10 cellular contexts compared by ENCODE assay signal in the genomic region with DNA sequence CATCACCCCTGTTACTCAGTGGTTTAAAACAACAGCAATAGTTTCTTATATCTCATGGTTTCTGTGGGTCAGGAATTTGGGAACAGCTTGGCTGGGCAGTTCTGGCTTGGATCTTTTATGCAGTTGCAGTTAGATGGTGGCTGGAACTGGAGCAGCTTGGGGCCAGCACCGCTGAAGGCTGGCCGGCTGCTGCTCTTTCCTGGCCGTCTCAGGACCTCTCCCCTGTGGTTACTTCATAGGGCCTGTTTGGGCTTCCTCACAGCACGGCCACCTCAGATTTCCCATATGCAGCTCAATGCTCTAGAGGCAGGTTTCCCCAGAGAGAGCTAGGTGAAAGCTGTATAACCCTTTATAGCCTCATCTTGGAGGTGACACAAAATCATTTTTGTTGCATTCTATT. TPM values are rescaled to one million over a fixed set of nuclear protein-coding genes. Genes with fewer than 3 reads are reported as not detected.
DNase-seq lines count a peak whose midpoint lies in the region; TF ChIP-seq lines count a peak whose summit lies in the region.
"Had no signal": no experiment of that assay in that cellular context is flagged by ENCODE, and none has a peak within 500 bp of the region (broad histone marks: within the 10 kb centered on the region; RNA-seq: fewer than 3 reads in every experiment).

No MANE protein-coding gene starts in this region.

- TF ChIP-seq CTCF in GM12864 (IDR thresholded peaks at IDR 0.05; ENCODE audit: low read depth, low read length, missing control alignments) (no peak), VCaP (conservative IDR thresholded peaks at IDR 0.05) (no peak), fibroblast of the aortic adventitia (IDR thresholded peaks at IDR 0.05; ENCODE audit: insufficient read depth, low read length) (no peak), testis (IDR thresholded peaks at IDR 0.05) (no peak)

- peaks cover 50% of the 10 kb centered on the region for H3K4me1 ChIP-seq in rectal smooth muscle tissue (ENCODE audit: control insufficient read depth, insufficient read depth, low read length)
- peaks cover 51% of the 10 kb centered on the region for H3K4me1 ChIP-seq in testis

- WGBS in testis, 2 donors: 58 to 67% methylated on average over 4 of the region's 4 CpGs

- intact Hi-C loops in testis (cut with DNase I; ENCODE audit: low total_unique reads): no loop called here

- H3K9me3 ChIP-seq in testis: no peaks in the 10 kb centered on the region

- no peaks in the 10 kb centered on the region for H3K36me3 ChIP-seq in rectal smooth muscle tissue (ENCODE audit: control insufficient read depth, insufficient read depth, low read length)
- no peaks in the 10 kb centered on the region for H3K36me3 ChIP-seq in testis (ENCODE audit: low read depth, missing control alignments)

- H3K27ac ChIP-seq in VCaP: peak overlapping the region; percentile 10; the same call in 1 of the 2 replicates
- H3K27ac ChIP-seq in rectal smooth muscle tissue (ENCODE audit: low read depth, low read length): peak overlapping the region; percentile 69
- H3K27ac ChIP-seq in testis: peak overlapping the region in 1 of 2 donors; percentile 46

- no peak for TF ChIP-seq POLR2A in testis (IDR thresholded peaks at IDR 0.05)

- H3K4me3 ChIP-seq in GM12864 (ENCODE audit: low read depth, low read length): peak overlapping the region; percentile 50; the same call in 1 of the 2 replicates
- H3K4me3 ChIP-seq in fibroblast of the aortic adventitia (ENCODE audit: low read depth, low read length): no peak overlapping the region
- H3K4me3 ChIP-seq in rectal smooth muscle tissue (ENCODE audit: low read length): no peak overlapping the region
- H3K4me3 ChIP-seq in testis: no peak overlapping the region

- DNase-seq in GM12864 (ENCODE audit: low read depth): no peak
- peak; percentile 52 for DNase-seq in fibroblast of the aortic adventitia (ENCODE audit: low read depth)
- DNase-seq in hippocampal formation (lab: John Stamatoyannopoulos, UW): no peak
- no peak for DNase-seq in testis
- DNase-seq in NCI-H187 (lab: John Stamatoyannopoulos, UW): no peak
- no peak for DNase-seq in HuH-7.5 (ENCODE audit: low spot score)
- DNase-seq: cerebellar nuclear complex, NCI-H774 had no signal

- H3K9ac ChIP-seq in rectal smooth muscle tissue (ENCODE audit: low read length): no peak overlapping the region

- no peaks in the 10 kb centered on the region for H3K27me3 ChIP-seq in rectal smooth muscle tissue (ENCODE audit: control insufficient read depth, insufficient read depth, low read length)
- H3K27me3 ChIP-seq in testis: no peaks in the 10 kb centered on the region

RNA-seq across cellular contexts. Expression of a gene that starts 15.6 kb away (rescaled TPM):
- total RNA-seq in fibroblast of the aortic adventitia (ENCODE audit: low replicate concordance) (83.2 and 134 TPM in 2 replicates), testis (10 to 100 TPM; 66.6 to 70.4 TPM)
- polyA plus RNA-seq in testis (ENCODE audit: insufficient read depth, low read depth, low replicate concordance): 180 TPM

RNA-seq across cellular contexts. Expression of a gene that starts 53.6 kb away (rescaled TPM):
- 4.6 and 11.8 TPM in 2 replicates for total RNA-seq in fibroblast of the aortic adventitia (ENCODE audit: low replicate concordance)
- total RNA-seq in testis: 10 to 100 TPM; 10.0 to 11.2 TPM
- 8.2 TPM for polyA plus RNA-seq in testis (ENCODE audit: insufficient read depth, low read depth, low replicate concordance)
